In genomic region chr17:17303847-17304490, GRCh38 we compare ENCODE assay signal across 8 cellular contexts. TPM values are rescaled to one million over a fixed set of nuclear protein-coding genes. Genes with fewer than 3 reads are reported as not detected.
A peak's percentile ranks its signal among the peaks of the same experiment; 100 is the strongest.
DNase-seq lines count a peak whose midpoint lies in the region; ATAC-seq, FAIRE-seq and TF ChIP-seq lines count a peak whose summit lies in the region.

No MANE protein-coding gene starts in this region.

- H3K4me3 Mint-ChIP-seq in astrocyte (ENCODE audit: unreplicated experiment) = peak overlapping the region; percentile 80
- H3K4me3 Mint-ChIP-seq in memory B cell = peak overlapping the region; percentile 71

- H3K36me3 ChIP-seq in cardiac muscle cell (no peaks in the 10 kb centered on the region), astrocyte (ENCODE audit: insufficient read depth, low read length) (no peaks in the 10 kb centered on the region), urinary bladder (ENCODE audit: insufficient read depth) (no peaks in the 10 kb centered on the region)

- no peak overlapping the region for H3K27ac ChIP-seq in cardiac muscle cell
- H3K27ac ChIP-seq in astrocyte (ENCODE audit: low read depth, low read length) = no peak overlapping the region
- H3K27ac ChIP-seq in urinary bladder (ENCODE audit: low read depth) = no peak overlapping the region

- no peaks in the 10 kb centered on the region for H3K27me3 ChIP-seq in cardiac muscle cell
- H3K27me3 ChIP-seq in astrocyte (ENCODE audit: insufficient read depth, low read length) = no peaks in the 10 kb centered on the region

- no peaks in the 10 kb centered on the region for H3K79me2 ChIP-seq in astrocyte (ENCODE audit: insufficient read depth, low read length)

- H3K27ac Mint-ChIP-seq in astrocyte (ENCODE audit: unreplicated experiment) (no peak overlapping the region), memory B cell (no peak overlapping the region)

- DNase-seq in cardiac muscle cell (ENCODE audit: low read depth in 1 of 2, low spot score in 1 of 2) (no peak), left cardiac atrium (no peak), astrocyte (ENCODE audit: low read depth) (no peak), memory B cell (ENCODE audit: low spot score in 2 of 2) (no peak), RPMI8226 (no peak), GF-D8 (lab: John Stamatoyannopoulos, UW) (no peak)
- DNase-seq in activated CD4-positive, alpha-beta T cell treated with anti-CD3 and anti-CD28 coated beads for 1 hour = no peak

- H2AFZ ChIP-seq in astrocyte (ENCODE audit: low read depth, low read length) = peak overlapping the region; percentile 73

- no peak for FAIRE-seq in astrocyte (lab: Jason Lieb, UNC)

- H3K4me1 ChIP-seq in cardiac muscle cell (ENCODE audit: low read depth) = peaks cover 13% of the 10 kb centered on the region
- H3K4me1 ChIP-seq in astrocyte (ENCODE audit: insufficient read depth, low read length) = peaks cover 4% of the 10 kb centered on the region
- no peaks in the 10 kb centered on the region for H3K4me1 ChIP-seq in urinary bladder (ENCODE audit: insufficient read depth)

- H3K27me3 Mint-ChIP-seq in astrocyte (ENCODE audit: low read depth, unreplicated experiment) (no peaks in the 10 kb centered on the region), memory B cell (no peaks in the 10 kb centered on the region)

- no peaks in the 10 kb centered on the region for H3K9me3 Mint-ChIP-seq in astrocyte (ENCODE audit: unreplicated experiment)
- no peaks in the 10 kb centered on the region for H3K9me3 Mint-ChIP-seq in memory B cell

- no peaks in the 10 kb centered on the region for H3K9me3 ChIP-seq in cardiac muscle cell (ENCODE audit: low read depth)
- H3K9me3 ChIP-seq in astrocyte (ENCODE audit: insufficient read depth, low read depth, low read length) = no peaks in the 10 kb centered on the region

- H3K36me3 Mint-ChIP-seq in astrocyte (ENCODE audit: low read depth, unreplicated experiment) (peaks cover 2% of the 10 kb centered on the region), memory B cell (no peaks in the 10 kb centered on the region)

- H3K4me3 ChIP-seq in cardiac muscle cell = peak overlapping the region; percentile 67
- peak overlapping the region; percentile 49 for H3K4me3 ChIP-seq in astrocyte (ENCODE audit: insufficient read depth, low read depth, low read length)
- H3K4me3 ChIP-seq in urinary bladder (ENCODE audit: low read depth, low read length) = peak overlapping the region; percentile 82

- peak overlapping the region; percentile 60 for H3K9ac ChIP-seq in astrocyte (ENCODE audit: low read length)

- peak overlapping the region; percentile 86 for H3K4me2 ChIP-seq in astrocyte (ENCODE audit: low read length)

- no peaks in the 10 kb centered on the region for H4K20me1 ChIP-seq in astrocyte (ENCODE audit: insufficient read depth, low read length)

- TF ChIP-seq CTCF in cardiac muscle cell (IDR thresholded peaks at IDR 0.05; ENCODE audit: low read depth, low read length) = no peak
- no peak for TF ChIP-seq CTCF in astrocyte (IDR thresholded peaks at IDR 0.05; ENCODE audit: insufficient read depth, low read depth, low read length)

- H3K4me1 Mint-ChIP-seq in astrocyte (ENCODE audit: low read depth, unreplicated experiment) = peaks cover 3% of the 10 kb centered on the region
- H3K4me1 Mint-ChIP-seq in memory B cell = peaks cover 8% of the 10 kb centered on the region

- intact Hi-C loops in left cardiac atrium (cut with DNase I) = no loop called here

- ATAC-seq in left cardiac atrium (no peak), memory B cell (ENCODE audit: low read depth) (no peak)

- WGBS in urinary bladder = 18% methylated on average over 21 of the region's 21 CpGs

RNA-seq across cellular contexts. Expression of gene NT5M, which starts 0.8 kb away (rescaled TPM):
- total RNA-seq in cardiac muscle cell (38.5 and 52.8 TPM in 2 replicates), left cardiac atrium (1 to 10 TPM; 5.4 to 8.2 TPM), astrocyte (1.5 and 1.6 TPM in 2 replicates), urinary bladder (1.6 TPM)
- polyA plus RNA-seq in cardiac muscle cell (32.9 and 57.5 TPM in 2 replicates), urinary bladder (5.9 TPM)

RNA-seq across cellular contexts. Expression of gene COPS3, which starts 22.9 kb away (rescaled TPM):
- total RNA-seq in cardiac muscle cell = 51.1 and 67.8 TPM in 2 replicates
- 98.4 and 123 TPM in 2 replicates for polyA plus RNA-seq in cardiac muscle cell
- 10 to 100 TPM; 55.6 to 60.3 TPM for total RNA-seq in left cardiac atrium
- 68.3 and 76.8 TPM in 2 replicates for total RNA-seq in astrocyte
- 81.4 TPM for total RNA-seq in urinary bladder
- 51.1 TPM for polyA plus RNA-seq in urinary bladder
